22 cellular contexts compared by ENCODE assay signal in genomic region chr7:151272877-151273276, GRCh38. TPM values are rescaled to one million over a fixed set of nuclear protein-coding genes. Genes with fewer than 3 reads are reported as not detected.
DNase-seq lines count a peak whose midpoint lies in the region; ATAC-seq and TF ChIP-seq lines count a peak whose summit lies in the region.
"Had no signal": no experiment of that assay in that cellular context is flagged by ENCODE, and none has a peak within 500 bp of the region (broad histone marks: within the 10 kb centered on the region; RNA-seq: fewer than 3 reads in every experiment).

No MANE protein-coding gene starts in this region.

- no peak for TF ChIP-seq CTCF in right atrium auricular region (IDR thresholded peaks at IDR 0.05)
- no peak for TF ChIP-seq CTCF in endodermal cell (conservative IDR thresholded peaks at IDR 0.05)
- no peak for TF ChIP-seq CTCF in neutrophil (IDR thresholded peaks at IDR 0.05)
- no peak for TF ChIP-seq CTCF in upper lobe of right lung (IDR thresholded peaks at IDR 0.05)

- H3K27ac ChIP-seq in right atrium auricular region (peak overlapping the region in 1 of 2 donors; percentile 59), endodermal cell (ENCODE audit: low read depth, low read length) (no peak overlapping the region), neutrophil (peak overlapping the region; percentile 63), upper lobe of right lung (peak overlapping the region; percentile 79)
- no peak overlapping the region for H3K27ac ChIP-seq in naive thymus-derived CD4-positive, alpha-beta T cell (ENCODE audit: low read depth, low read length)
- H3K27ac ChIP-seq: KMS-11 had no signal

- H3K9me3 ChIP-seq in right atrium auricular region (no peaks in the 10 kb centered on the region), endodermal cell (ENCODE audit: control insufficient read depth, low read length) (no peaks in the 10 kb centered on the region), neutrophil (no peaks in the 10 kb centered on the region), upper lobe of right lung (no peaks in the 10 kb centered on the region), HAP-1 (no peaks in the 10 kb centered on the region)
- no peaks in the 10 kb centered on the region for H3K9me3 ChIP-seq in naive thymus-derived CD4-positive, alpha-beta T cell (ENCODE audit: control insufficient read depth in 2 of 3, low read length in 3 of 3)

- no peak overlapping the region for H3K27ac Mint-ChIP-seq in endodermal cell
- no peak overlapping the region for H3K27ac Mint-ChIP-seq in naive thymus-derived CD4-positive, alpha-beta T cell
- H3K27ac Mint-ChIP-seq: B cell had no signal

- H3K27me3 ChIP-seq in right atrium auricular region (no peaks in the 10 kb centered on the region), endodermal cell (ENCODE audit: control insufficient read depth, insufficient read depth, low read length, poor library complexity, severe bottlenecking) (no peaks in the 10 kb centered on the region), neutrophil (peaks cover 17% of the 10 kb centered on the region), upper lobe of right lung (no peaks in the 10 kb centered on the region), HAP-1 (ENCODE audit: low read depth) (no peaks in the 10 kb centered on the region)
- no peaks in the 10 kb centered on the region for H3K27me3 ChIP-seq in naive thymus-derived CD4-positive, alpha-beta T cell (ENCODE audit: control insufficient read depth in 2 of 2, insufficient read depth in 2 of 2, low read length in 2 of 2)

- H3K36me3 Mint-ChIP-seq in endodermal cell (ENCODE audit: low read depth), result no peaks in the 10 kb centered on the region
- peaks cover 0 to 10% (median 0%) of the 10 kb centered on the region in 5 donors for H3K36me3 Mint-ChIP-seq in naive thymus-derived CD4-positive, alpha-beta T cell
- H3K36me3 Mint-ChIP-seq: CD4-positive, CD25-positive, alpha-beta regulatory T cell had no signal

- in situ Hi-C loops in HAP-1 (cut with MboI; ENCODE audit: low sequenced_read_pairs), result no loop called here

- WGBS in endodermal cell (ENCODE audit: insufficient coverage in 1 of 2, insufficient read length in 1 of 2), 2 experiments, result 90 to 91% methylated on average over 6 to 7 of the region's 7 CpGs

- peaks cover 25% of the 10 kb centered on the region for H3K27me3 Mint-ChIP-seq in endodermal cell (ENCODE audit: insufficient read depth)
- peaks cover 0 to 14% (median 0%) of the 10 kb centered on the region in 5 donors for H3K27me3 Mint-ChIP-seq in naive thymus-derived CD4-positive, alpha-beta T cell

- H3K4me1 ChIP-seq in right atrium auricular region, result peaks cover 0 to 36% of the 10 kb centered on the region in 2 donors
- H3K4me1 ChIP-seq in endodermal cell (ENCODE audit: control insufficient read depth, insufficient read depth, low read length), result no peaks in the 10 kb centered on the region
- peaks cover 68 to 71% of the 10 kb centered on the region in 2 experiments for H3K4me1 ChIP-seq in neutrophil (ENCODE audit: control insufficient read depth in 1 of 2, insufficient read depth in 1 of 2, low read depth in 1 of 2, low read length in 1 of 2)
- peaks cover 29% of the 10 kb centered on the region for H3K4me1 ChIP-seq in upper lobe of right lung
- H3K4me1 ChIP-seq in naive thymus-derived CD4-positive, alpha-beta T cell (ENCODE audit: control insufficient read depth in 2 of 2, insufficient read depth in 2 of 2, low read length in 2 of 2), result peaks cover 15 to 22% of the 10 kb centered on the region in 2 donors
- H3K4me1 ChIP-seq in HAP-1, result no peaks in the 10 kb centered on the region

- peaks cover 3% of the 10 kb centered on the region for H3K4me1 Mint-ChIP-seq in endodermal cell
- H3K4me1 Mint-ChIP-seq in naive thymus-derived CD4-positive, alpha-beta T cell, result peaks cover 28 to 46% (median 38%) of the 10 kb centered on the region in 7 donors

- no peak overlapping the region for H3K9ac ChIP-seq in endodermal cell (ENCODE audit: extremely low read depth, low read length, poor library complexity, severe bottlenecking)
- H3K9ac ChIP-seq: KMS-11 had no signal

- intact Hi-C loops in Right ventricle myocardium inferior (cut with DNase I) (no loop called here), upper lobe of right lung (cut with DNase I) (no loop called here)
- intact Hi-C loops in naive thymus-derived CD4-positive, alpha-beta T cell (cut with micrococcal nuclease), result no loop called here

- POLR2A ChIA-PET in naive thymus-derived CD4-positive, alpha-beta T cell (lab: Charles Lee), result no interaction called here

- CTCF ChIA-PET in naive thymus-derived CD4-positive, alpha-beta T cell (lab: Charles Lee), result no interaction called here

- H3K9me3 Mint-ChIP-seq in endodermal cell, result no peaks in the 10 kb centered on the region
- H3K9me3 Mint-ChIP-seq in naive thymus-derived CD4-positive, alpha-beta T cell, result no peaks in the 10 kb centered on the region
- H3K9me3 Mint-ChIP-seq: CD4-positive, CD25-positive, alpha-beta regulatory T cell had no signal

- H3K4me3 ChIP-seq in right atrium auricular region (no peak overlapping the region), endodermal cell (ENCODE audit: low read length) (no peak overlapping the region), neutrophil (ENCODE audit: low read depth in 1 of 2, low read length in 1 of 2) (no peak overlapping the region), upper lobe of right lung (no peak overlapping the region), HAP-1 (no peak overlapping the region)
- no peak overlapping the region for H3K4me3 ChIP-seq in naive thymus-derived CD4-positive, alpha-beta T cell (ENCODE audit: low read length)

- peak; percentile 22 for ATAC-seq in Right ventricle myocardium inferior
- no peak for ATAC-seq in upper lobe of right lung
- no peak for ATAC-seq in naive thymus-derived CD4-positive, alpha-beta T cell
- ATAC-seq: HepG2 had no signal

- DNase-seq in Right ventricle myocardium inferior (ENCODE audit: missing footprints), result no peak
- no peak for DNase-seq in right atrium auricular region (ENCODE audit: low spot score)
- DNase-seq in endodermal cell, result peak; percentile 42
- DNase-seq in upper lobe of right lung, result no peak
- DNase-seq in NCI-H748 (lab: John Stamatoyannopoulos, UW; ENCODE audit: unreplicated experiment), result no peak
- DNase-seq in naive thymus-derived CD4-positive, alpha-beta T cell, result no peak
- no peak for DNase-seq in HAP-1 (ENCODE audit: low spot score in 2 of 2)
- DNase-seq: CD4-positive, CD25-positive, alpha-beta regulatory T cell; COR-L47; DMS 273 treated with DMSO at 0.1 percent for 48 hours; DND-41; GOT3; NCI-H1417 treated with DMSO at 0.1 percent for 48 hours; NCI-H187 treated with DMSO at 0.1 percent for 48 hours; NCI-H2227 treated with DMSO at 0.1 percent for 48 hours; NCI-H510A treated with DMSO at 0.1 percent for 48 hours; NCI-H82; SIG-M5 had no signal

- H3K4me3 Mint-ChIP-seq in endodermal cell, result no peak overlapping the region
- no peak overlapping the region for H3K4me3 Mint-ChIP-seq in naive thymus-derived CD4-positive, alpha-beta T cell
- H3K4me3 Mint-ChIP-seq: B cell had no signal

- H3K36me3 ChIP-seq in right atrium auricular region (no peaks in the 10 kb centered on the region), endodermal cell (ENCODE audit: control insufficient read depth, insufficient read depth, low read length) (no peaks in the 10 kb centered on the region), neutrophil (no peaks in the 10 kb centered on the region), upper lobe of right lung (no peaks in the 10 kb centered on the region), HAP-1 (replicated peaks) (no peaks in the 10 kb centered on the region)
- no peaks in the 10 kb centered on the region for H3K36me3 ChIP-seq in naive thymus-derived CD4-positive, alpha-beta T cell (ENCODE audit: control insufficient read depth in 2 of 3, insufficient read depth in 3 of 3, low read length in 3 of 3)

RNA-seq across cellular contexts. Expression of gene SMARCD3, which starts 24.4 kb away (rescaled TPM):
- total RNA-seq in Right ventricle myocardium inferior, result 110 TPM
- 100 to 1,000 TPM in 1 of 2 donors, 10 to 100 TPM in 1; 81.5 to 125 TPM for total RNA-seq in right atrium auricular region
- 10 to 100 TPM; 40.0 to 43.5 TPM for total RNA-seq in endodermal cell
- 46.1 TPM for polyA plus RNA-seq in endodermal cell (2013, experiment 1 of 2)
- 41.7 TPM for polyA plus RNA-seq in endodermal cell (2013, experiment 2 of 2)
- 61.5 TPM for total RNA-seq in upper lobe of right lung
- 10 to 100 TPM in 2 of 5 experiments, 1 to 10 TPM in 3; 3.8 to 45.5 (median 5.1) TPM for total RNA-seq in naive thymus-derived CD4-positive, alpha-beta T cell
- 1 to 10 TPM; 4.0 to 8.9 TPM for polyA plus RNA-seq in naive thymus-derived CD4-positive, alpha-beta T cell
- total RNA-seq: B cell had no signal

RNA-seq across cellular contexts. Expression of gene CHPF2, which starts 40.6 kb away (rescaled TPM):
- total RNA-seq in Right ventricle myocardium inferior (11.6 TPM), right atrium auricular region (10 to 100 TPM; 24.7 to 38.1 TPM), endodermal cell (10 to 100 TPM; 31.9 to 35.6 TPM), upper lobe of right lung (37.2 TPM)
- polyA plus RNA-seq in endodermal cell (2013, experiment 1 of 2), result 23.1 TPM
- polyA plus RNA-seq in endodermal cell (2013, experiment 2 of 2), result 19.4 TPM
- 10 to 100 TPM; 32.3 to 45.8 (median 42.8) TPM for total RNA-seq in naive thymus-derived CD4-positive, alpha-beta T cell
- 10 to 100 TPM; 17.4 to 27.3 TPM for polyA plus RNA-seq in naive thymus-derived CD4-positive, alpha-beta T cell

RNA-seq across cellular contexts. Expression of gene ABCF2, which starts 45.9 kb away (rescaled TPM):
- total RNA-seq in Right ventricle myocardium inferior (24.5 TPM), right atrium auricular region (10 to 100 TPM; 29.7 to 38.6 TPM), endodermal cell (10 to 100 TPM; 43.3 to 48.9 TPM), upper lobe of right lung (26.3 TPM)
- 43.5 TPM for polyA plus RNA-seq in endodermal cell (2013, experiment 1 of 2)
- 37.8 TPM for polyA plus RNA-seq in endodermal cell (2013, experiment 2 of 2)
- total RNA-seq in naive thymus-derived CD4-positive, alpha-beta T cell, result 10 to 100 TPM; 17.2 to 37.8 (median 27.7) TPM
- polyA plus RNA-seq in naive thymus-derived CD4-positive, alpha-beta T cell, result 10 to 100 TPM; 27.1 to 47.5 TPM

Comparison
In these comparisons a context has a peak if more than half of its experiments do, and no peak if none do; other contexts are left out.
1. H3K27ac ChIP-seq: peak in neutrophil (single experiment) and upper lobe of right lung (single experiment); none in endodermal cell (single experiment) and naive thymus-derived CD4-positive, alpha-beta T cell (single experiment).